In the genomic region with DNA sequence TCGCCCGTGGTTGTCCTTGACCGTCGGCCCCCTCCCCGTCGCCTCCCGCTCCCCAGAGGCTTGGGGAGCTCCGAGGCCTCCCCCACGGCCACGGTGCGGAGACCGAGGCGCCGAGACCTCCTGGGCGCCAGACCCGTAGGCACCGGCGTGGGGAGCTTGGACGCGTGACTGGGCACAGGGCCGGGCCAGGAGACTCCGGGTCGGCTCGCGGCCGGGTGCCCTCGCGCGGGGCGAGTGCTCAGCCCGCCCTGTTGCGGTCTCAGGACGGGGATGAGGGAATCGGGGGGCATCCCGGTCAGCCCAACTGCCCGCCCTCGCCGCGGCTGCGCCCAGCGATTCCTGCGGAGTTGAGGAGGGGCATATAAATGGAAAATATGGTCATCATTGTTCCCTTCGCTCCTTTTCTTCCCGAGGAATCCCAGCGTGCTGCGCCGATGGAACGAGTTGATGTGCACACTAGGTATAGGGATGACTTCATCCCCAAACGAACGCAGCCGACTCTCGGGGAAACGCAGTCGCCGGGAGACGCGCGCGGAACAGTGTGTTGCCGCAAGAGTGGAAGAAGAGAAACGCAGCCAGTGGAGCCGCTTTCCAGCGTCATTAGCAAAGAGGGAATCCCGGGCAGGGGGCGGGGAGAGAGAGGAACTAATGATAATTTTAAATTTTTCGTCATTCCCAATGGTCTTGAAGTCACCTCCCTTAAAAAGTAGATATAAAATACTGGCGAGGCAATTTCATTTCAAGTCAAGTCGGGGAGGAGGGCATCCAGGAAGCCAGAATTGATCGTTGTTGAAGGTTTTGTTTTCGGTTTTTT, we compare ENCODE assay signal across 7 cellular contexts. TPM values are rescaled to one million over a fixed set of nuclear protein-coding genes. Genes with fewer than 3 reads are reported as not detected.
DNase-seq lines count a peak whose midpoint lies in the region; ATAC-seq and TF ChIP-seq lines count a peak whose summit lies in the region.

No MANE protein-coding gene starts in this region.

- H3K36me3 ChIP-seq in PC-3 (ENCODE audit: low read depth, low read length), result no peaks in the 10 kb centered on the region
- no peaks in the 10 kb centered on the region for H3K36me3 ChIP-seq in hepatocyte (replicated peaks; ENCODE audit: insufficient read depth, low read depth)

- H4K20me1 ChIP-seq in PC-3 (ENCODE audit: low read length), result peaks cover 21% of the 10 kb centered on the region
- H4K20me1 ChIP-seq in hepatocyte (ENCODE audit: insufficient read depth, poor library complexity, severe bottlenecking), result peaks cover 19% of the 10 kb centered on the region

- H3K9me3 ChIP-seq in PC-3 (ENCODE audit: low read length), result no peaks in the 10 kb centered on the region
- no peaks in the 10 kb centered on the region for H3K9me3 ChIP-seq in hepatocyte (ENCODE audit: low read depth)

- no peaks in the 10 kb centered on the region for H3K27me3 ChIP-seq in PC-3 (ENCODE audit: low read length)
- no peaks in the 10 kb centered on the region for H3K27me3 ChIP-seq in hepatocyte

- H3K79me2 ChIP-seq in PC-3 (ENCODE audit: low read length) (peaks cover 53% of the 10 kb centered on the region), hepatocyte (peaks cover 39% of the 10 kb centered on the region)

- peak overlapping the region; percentile 94 for H3K4me2 ChIP-seq in PC-3 (ENCODE audit: low read length)
- peak overlapping the region; percentile 89 for H3K4me2 ChIP-seq in hepatocyte

- H3K27ac ChIP-seq in PC-3 (ENCODE audit: low read length) (peak overlapping the region; percentile 77), hepatocyte (peak overlapping the region; percentile 100)

- CTCF ChIA-PET in GM10248 (lab: Yijun Ruan, JAX), result no interaction called here
- CTCF ChIA-PET in PC-3 (lab: Charles Lee), result interaction anchor here (1.2 kb wide), 1 partner anchor 47 kb away, joined by 7 read pairs; no protein-coding TSS in a partner anchor

- peak; percentile 35 for ATAC-seq in HG03135 (IDR thresholded peaks at IDR 0.05; ENCODE audit: unreplicated experiment)
- ATAC-seq in PC-3, result peak; percentile 19
- no peak for ATAC-seq in GM18873 (IDR thresholded peaks at IDR 0.05; ENCODE audit: low FRiP score, unreplicated experiment)

- H3K9ac ChIP-seq in PC-3 (ENCODE audit: low read length), result peak overlapping the region; percentile 87

- no TSS peak for BruUV-seq in PC-3 (replicated peaks; lab: Mats Ljungman, UMichigan)

- intact Hi-C loops in PC-3 (cut with micrococcal nuclease), result no loop called here
- intact Hi-C loops in posterior vena cava (cut with DNase I), result loop anchor here (2.0 to 10.0 kb wide), 2 partner anchors 111 to 119 kb away; no protein-coding TSS in a partner anchor

- peaks cover 55% of the 10 kb centered on the region for H3K4me1 ChIP-seq in PC-3 (ENCODE audit: insufficient read depth, low read length)
- peaks cover 33% of the 10 kb centered on the region for H3K4me1 ChIP-seq in hepatocyte (ENCODE audit: insufficient read depth)

- peak overlapping the region; percentile 82 for H2AFZ ChIP-seq in PC-3 (ENCODE audit: low read length)
- peak overlapping the region; percentile 78 for H2AFZ ChIP-seq in hepatocyte

- POLR2A ChIA-PET in GM10248 (lab: Yijun Ruan, JAX), result no interaction called here
- POLR2A ChIA-PET in PC-3 (lab: Charles Lee; ENCODE audit: unreplicated experiment), result interaction anchor here (0.5 to 0.6 kb wide), 2 partner anchors 56 to 119 kb away, joined by 3 read pairs; no protein-coding TSS in a partner anchor

- H3K9me2 ChIP-seq in PC-3 (replicated peaks; ENCODE audit: low read length), result no peaks in the 10 kb centered on the region
- H3K9me2 ChIP-seq in hepatocyte (replicated peaks; ENCODE audit: insufficient read depth), result no peaks in the 10 kb centered on the region

- 2% methylated on average over 69 of the region's 70 CpGs for WGBS in hepatocyte (ENCODE audit: low lambda C conversion rate, missing lambda C conversion rate)

- H3F3A ChIP-seq in PC-3 (ENCODE audit: low read length, unreplicated experiment), result peaks cover 11% of the 10 kb centered on the region

- peak; percentile 44 for DNase-seq in GM10248 (ENCODE audit: extremely low spot score)
- peak; percentile 67 for DNase-seq in PC-3
- DNase-seq in astrocyte of the hippocampus (ENCODE audit: low read depth, low spot score), result peak; percentile 87
- peak; percentile 84 for DNase-seq in hepatocyte (ENCODE audit: low spot score)
- DNase-seq in posterior vena cava (ENCODE audit: low spot score), result peak; percentile 93

- TF ChIP-seq CTCF in GM10248 (IDR thresholded peaks at IDR 0.05; ENCODE audit: control extremely low read depth, extremely low read depth, low read depth, missing control alignments), result no peak
- no peak for TF ChIP-seq CTCF in PC-3 (conservative IDR thresholded peaks at IDR 0.05; ENCODE audit: low read depth, low read length)
- TF ChIP-seq CTCF in hepatocyte (IDR thresholded peaks at IDR 0.05; ENCODE audit: poor library complexity), result no peak

- H3K4me3 ChIP-seq in PC-3 (ENCODE audit: low read length) (peak overlapping the region; percentile 83), hepatocyte (peak overlapping the region; percentile 78)

RNA-seq across cellular contexts. Expression of gene ENAH, which starts 0.7 kb away (rescaled TPM):
- total RNA-seq in PC-3 (2014; rRNA removed) (96.6 and 101 TPM in 2 replicates), hepatocyte (97.4 and 115 TPM in 2 replicates), posterior vena cava (100 to 1,000 TPM; 165 to 244 TPM)
- 46.3 and 51.3 TPM in 2 replicates for polyA plus RNA-seq in hepatocyte
